11 cellular contexts compared by ENCODE assay signal in genomic region chr1:66207484-66207883, GRCh38.
DNase-seq lines count a peak whose midpoint lies in the region; ATAC-seq and TF ChIP-seq lines count a peak whose summit lies in the region.
"Had no signal": no experiment of that assay in that cellular context is flagged by ENCODE, and none has a peak within 500 bp of the region (broad histone marks: within the 10 kb centered on the region; RNA-seq: fewer than 3 reads in every experiment).

No MANE protein-coding gene starts in this region.

- no peak for TF ChIP-seq CTCF in PC-3 (conservative IDR thresholded peaks at IDR 0.05; ENCODE audit: low read depth, low read length)
- no peak for TF ChIP-seq CTCF in fibroblast of lung (conservative IDR thresholded peaks at IDR 0.05 in 1 of 2, IDR thresholded peaks at IDR 0.05 in 1 of 2; ENCODE audit: low read depth in 1 of 2, low read length in 2 of 2)
- no peak for TF ChIP-seq CTCF in psoas muscle (IDR thresholded peaks at IDR 0.05)
- TF ChIP-seq CTCF in upper lobe of right lung (IDR thresholded peaks at IDR 0.05), result no peak
- TF ChIP-seq CTCF in spleen (IDR thresholded peaks at IDR 0.05 in 8 of 11, conservative IDR thresholded peaks at IDR 0.05 in 3 of 11), result no peak

- POLR2A ChIA-PET in PC-3 (lab: Charles Lee; ENCODE audit: unreplicated experiment), result no interaction called here

- BruUV-seq in PC-3 (replicated peaks; lab: Mats Ljungman, UMichigan), result no TSS peak

- CTCF ChIA-PET in PC-3 (lab: Charles Lee), result no interaction called here

- no peaks in the 10 kb centered on the region for H3K4me1 ChIP-seq in PC-3 (ENCODE audit: insufficient read depth, low read length)
- H3K4me1 ChIP-seq in fibroblast of lung (ENCODE audit: control insufficient read depth, extremely low read depth, insufficient read depth, low read length), result no peaks in the 10 kb centered on the region
- H3K4me1 ChIP-seq in psoas muscle, result no peaks in the 10 kb centered on the region
- no peaks in the 10 kb centered on the region for H3K4me1 ChIP-seq in upper lobe of right lung
- no peaks in the 10 kb centered on the region for H3K4me1 ChIP-seq in spleen

- intact Hi-C loops in PC-3 (cut with micrococcal nuclease) (no loop called here), psoas muscle (cut with DNase I) (no loop called here), upper lobe of right lung (cut with DNase I) (no loop called here), spleen (cut with DNase I; ENCODE audit: low total_unique reads) (no loop called here)

- H3F3A ChIP-seq in PC-3 (ENCODE audit: low read length, unreplicated experiment), result no peaks in the 10 kb centered on the region

- no peaks in the 10 kb centered on the region for H3K36me3 ChIP-seq in PC-3 (ENCODE audit: low read depth, low read length)
- no peaks in the 10 kb centered on the region for H3K36me3 ChIP-seq in fibroblast of lung (ENCODE audit: control insufficient read depth, insufficient read depth, low read length)
- no peaks in the 10 kb centered on the region for H3K36me3 ChIP-seq in psoas muscle (ENCODE audit: insufficient read depth in 1 of 2, low read depth in 1 of 2)
- H3K36me3 ChIP-seq in upper lobe of right lung, result no peaks in the 10 kb centered on the region
- no peaks in the 10 kb centered on the region for H3K36me3 ChIP-seq in spleen

- H3K27me3 ChIP-seq in PC-3 (ENCODE audit: low read length) (peaks cover 8% of the 10 kb centered on the region; the same call in 1 of the 2 replicates), fibroblast of lung (ENCODE audit: control insufficient read depth, insufficient read depth, low read length) (no peaks in the 10 kb centered on the region), psoas muscle (ENCODE audit: insufficient read depth in 3 of 3, low read length in 2 of 3) (no peaks in the 10 kb centered on the region), upper lobe of right lung (no peaks in the 10 kb centered on the region), spleen (replicated peaks in 1 of 7) (peaks cover 0 to 6% (median 0%) of the 10 kb centered on the region in 7 donors)

- ATAC-seq in PC-3, result peak; percentile 48; the same call in 1 of the 2 replicates
- peak; percentile 87 to 90 (median 89) for ATAC-seq in psoas muscle
- no peak for ATAC-seq in upper lobe of right lung
- no peak for ATAC-seq in HG02642 (IDR thresholded peaks at IDR 0.05; ENCODE audit: poor library complexity, unreplicated experiment)
- ATAC-seq: stimulated activated naive CD8-positive, alpha-beta T cell treated with anti-CD3 and anti-CD28 coated beads, Interleukin-15, Interleukin-2, amounts not matched to agents 100 U/mL and 50 U/mL, for 24 hours had no signal

- DNase-seq in EL, result peak; percentile 52
- DNase-seq in PC-3, result peak; percentile 36
- DNase-seq in fibroblast of lung (ENCODE audit: low read depth in 2 of 2), result peak; percentile 58 to 81
- no peak for DNase-seq in psoas muscle
- no peak for DNase-seq in upper lobe of right lung
- no peak for DNase-seq in spleen
- DNase-seq in activated CD4-positive, CD25-positive, alpha-beta regulatory T cell treated with anti-CD3 and anti-CD28 coated beads, Interleukin-2, amount 50 U/mL, for 72 hours, result no peak
- DNase-seq: KG1; NCI-H524 treated with DMSO at 0.1 percent for 48 hours; stimulated activated naive CD8-positive, alpha-beta T cell treated with anti-CD3 and anti-CD28 coated beads, Interleukin-15, Interleukin-2, amounts not matched to agents 100 U/mL and 50 U/mL, for 24 hours had no signal

- H2AFZ ChIP-seq in PC-3 (ENCODE audit: low read length), result no peak overlapping the region
- H2AFZ ChIP-seq in fibroblast of lung (ENCODE audit: low read length), result no peak overlapping the region

- H3K27ac ChIP-seq in PC-3 (ENCODE audit: low read length), result no peak overlapping the region
- no peak overlapping the region for H3K27ac ChIP-seq in fibroblast of lung (ENCODE audit: insufficient read depth, low read length)
- H3K27ac ChIP-seq in psoas muscle, result no peak overlapping the region
- H3K27ac ChIP-seq in upper lobe of right lung, result no peak overlapping the region
- H3K27ac ChIP-seq in spleen, result no peak overlapping the region

- H4K20me1 ChIP-seq in PC-3 (ENCODE audit: low read length), result no peaks in the 10 kb centered on the region
- H4K20me1 ChIP-seq in fibroblast of lung (ENCODE audit: control insufficient read depth, extremely low read depth, insufficient read depth, low read length), result no peaks in the 10 kb centered on the region

- H3K79me2 ChIP-seq in PC-3 (ENCODE audit: low read length) (no peaks in the 10 kb centered on the region), fibroblast of lung (ENCODE audit: control insufficient read depth, insufficient read depth, low read length) (no peaks in the 10 kb centered on the region)

- H3K4me2 ChIP-seq in PC-3 (ENCODE audit: low read length) (no peak overlapping the region), fibroblast of lung (ENCODE audit: extremely low read depth, insufficient read depth, low read length) (no peak overlapping the region)

- WGBS in psoas muscle, 3 donors, result 30 to 37% (median 31%) methylated on average over 3 of the region's 3 CpGs
- 54 to 71% (median 60%) methylated on average over 3 of the region's 3 CpGs for WGBS in spleen, 5 donors

- no peak overlapping the region for H3K9ac ChIP-seq in PC-3 (ENCODE audit: low read length)
- no peak overlapping the region for H3K9ac ChIP-seq in fibroblast of lung (ENCODE audit: insufficient read depth, low read length)

- TF ChIP-seq POLR2A in spleen (IDR thresholded peaks at IDR 0.05), result no peak

- H3K4me3 ChIP-seq in PC-3 (ENCODE audit: low read length), result no peak overlapping the region
- H3K4me3 ChIP-seq in fibroblast of lung (replicated peaks in 1 of 4; ENCODE audit: control extremely low read depth in 1 of 4, insufficient read depth in 1 of 4, low read depth in 3 of 4, low read length in 4 of 4), result no peak overlapping the region
- no peak overlapping the region for H3K4me3 ChIP-seq in psoas muscle
- H3K4me3 ChIP-seq in upper lobe of right lung, result no peak overlapping the region
- H3K4me3 ChIP-seq in spleen, result no peak overlapping the region

- H3K9me3 ChIP-seq in PC-3 (ENCODE audit: low read length) (no peaks in the 10 kb centered on the region), fibroblast of lung (ENCODE audit: control insufficient read depth, insufficient read depth, low read depth, low read length) (no peaks in the 10 kb centered on the region), psoas muscle (no peaks in the 10 kb centered on the region), upper lobe of right lung (no peaks in the 10 kb centered on the region), spleen (peaks cover 0 to 5% (median 0%) of the 10 kb centered on the region in 8 donors)

- H3K9me2 ChIP-seq in PC-3 (replicated peaks; ENCODE audit: low read length), result no peaks in the 10 kb centered on the region

Comparison
In these comparisons a context has a peak if more than half of its experiments do, and no peak if none do; other contexts are left out.
1. DNase-seq: peak in EL (single experiment), PC-3 (single experiment) and fibroblast of lung (2 of 2); none in psoas muscle (0 of 2), upper lobe of right lung (single experiment), spleen (single experiment) and activated CD4-positive, CD25-positive, alpha-beta regulatory T cell treated with anti-CD3 and anti-CD28 coated beads, Interleukin-2, amount 50 U/mL, for 72 hours (single experiment).
2. ATAC-seq: peak in PC-3 (single experiment) and psoas muscle (4 of 4); none in upper lobe of right lung (single experiment) and HG02642 (single experiment).